Comparison of ENCODE assay signal across 1 cellular context in the genomic region with DNA sequence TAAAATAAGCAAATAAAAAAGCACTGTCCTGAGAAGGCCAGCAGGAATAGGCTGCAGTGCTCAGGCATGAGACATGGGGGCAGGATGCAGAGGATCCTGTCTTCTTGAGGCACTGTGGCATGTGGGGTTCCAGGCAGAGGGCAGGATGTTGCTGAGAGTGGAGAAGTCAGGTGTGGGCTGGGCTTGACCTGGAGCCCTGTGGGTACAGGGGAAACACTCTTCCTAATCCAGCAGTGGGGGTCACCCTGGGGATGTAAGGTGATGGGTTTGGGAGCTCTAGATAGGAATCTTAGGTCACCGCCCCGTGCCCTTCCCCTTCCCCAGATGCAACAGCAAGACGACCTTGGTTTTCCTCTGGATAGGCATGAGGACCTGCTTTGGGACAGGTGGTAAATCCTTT.
TF ChIP-seq lines count a peak whose summit lies in the region.

No MANE protein-coding gene starts in this region.

TF ChIP-seq in SK-N-SH, 30 proteins besides CTCF, POLR2A, EP300 and RAD21 (continued from another document):
- TF ChIP-seq NRF1 (IDR thresholded peaks at IDR 0.05; ENCODE audit: low read depth, low read length) (no peak), FOSL2 (IDR thresholded peaks at IDR 0.05; ENCODE audit: borderline replicate concordance, low read depth) (no peak), FOXM1 (IDR thresholded peaks at IDR 0.05; ENCODE audit: low read depth) (no peak), RCOR1 (IDR thresholded peaks at IDR 0.05; ENCODE audit: low read length) (no peak), GATA2 (CRISPR knock-in tag; IDR thresholded peaks at IDR 0.05) (no peak), NFIC (IDR thresholded peaks at IDR 0.05; ENCODE audit: borderline replicate concordance) (no peak), FOXJ3 (CRISPR knock-in tag; IDR thresholded peaks at IDR 0.05) (no peak)
